In genomic region chr16:67194257-67194656, GRCh38 we compare ENCODE assay signal across 13 cellular contexts. TPM values are rescaled to one million over a fixed set of nuclear protein-coding genes. Genes with fewer than 3 reads are reported as not detected.
DNase-seq lines count a peak whose midpoint lies in the region; ATAC-seq, FAIRE-seq and TF ChIP-seq lines count a peak whose summit lies in the region.
"Had no signal": no experiment of that assay in that cellular context is flagged by ENCODE, and none has a peak within 500 bp of the region (broad histone marks: within the 10 kb centered on the region; RNA-seq: fewer than 3 reads in every experiment).

No MANE protein-coding gene starts in this region.

- no peak for TF ChIP-seq CTCF in A549 (IDR thresholded peaks at IDR 0.05)
- TF ChIP-seq CTCF in HEK293 (tag by site-specific recombination; IDR thresholded peaks at IDR 0.05), result no peak
- no peak for TF ChIP-seq CTCF in chondrocyte (IDR thresholded peaks at IDR 0.05)

- no peak for ATAC-seq in A549
- no peak for ATAC-seq in HG03175 (IDR thresholded peaks at IDR 0.05; ENCODE audit: unreplicated experiment)
- ATAC-seq: sciatic nerve had no signal

- no peak for TF ChIP-seq EP300 in A549 (IDR thresholded peaks at IDR 0.05)

- peaks cover 7 to 63% of the 10 kb centered on the region in 2 experiments; a peak in 2 of 3 replicates for H3K36me3 ChIP-seq in HEK293 (ENCODE audit: control insufficient read depth in 2 of 2, insufficient read depth in 1 of 2, low read length in 2 of 2)

- peak overlapping the region; percentile 87 for H3K4me3 Mint-ChIP-seq in chondrocyte (ENCODE audit: unreplicated experiment)

- CTCF ChIA-PET in A549 (lab: Yijun Ruan, JAX), result interaction anchor here (1.0 to 10.3 kb wide), 6 partner anchors 9 to 247 kb away, joined by 3 to 105 read pairs (median 6); partner anchors contain the start of genes CES3 and SLC9A5
- CTCF ChIA-PET in HEK293 (lab: Yijun Ruan, JAX), result interaction anchor here (0.7 kb wide), 1 partner anchor 176 kb away, joined by 3 read pairs; no protein-coding TSS in a partner anchor

- no peak for TF ChIP-seq RAD21 in A549 (conservative IDR thresholded peaks at IDR 0.05 in 1 of 2, IDR thresholded peaks at IDR 0.05 in 1 of 2)

- no peaks in the 10 kb centered on the region for H3K9me3 Mint-ChIP-seq in chondrocyte (ENCODE audit: low read depth)

- peak overlapping the region; percentile 17 for H3K27ac Mint-ChIP-seq in chondrocyte (ENCODE audit: unreplicated experiment)

- no peak for DNase-seq in A549 (ENCODE audit: low read depth in 1 of 2, low spot score in 1 of 2)
- DNase-seq in chondrocyte (ENCODE audit: low spot score), result no peak
- DNase-seq in NCI-H2029 (lab: John Stamatoyannopoulos, UW), result no peak
- no peak for DNase-seq in posterior cingulate gyrus
- DNase-seq: activated CD4-positive, CD25-positive, alpha-beta regulatory T cell; aorta; GOT3; Kasumi-1; RPMI8226 had no signal

- peak overlapping the region; percentile 82 for H3K4me2 ChIP-seq in A549

- no peak overlapping the region for H3K27ac ChIP-seq in A549
- no peak overlapping the region for H3K27ac ChIP-seq in HEK293 (ENCODE audit: extremely low read depth, low read depth, low read length)

- peaks cover 25% of the 10 kb centered on the region for H3K36me3 Mint-ChIP-seq in chondrocyte (ENCODE audit: low read depth)

- peaks cover 28% of the 10 kb centered on the region for H3K4me1 ChIP-seq in A549
- H3K4me1 ChIP-seq in HEK293 (ENCODE audit: control insufficient read depth, insufficient read depth, low read length), result peaks cover 7% of the 10 kb centered on the region

- WGBS in A549 (ENCODE audit: missing lambda C conversion rate), result 93% methylated on average over 3 of the region's 6 CpGs

- no peak for TF ChIP-seq POLR2A in A549 (IDR thresholded peaks at IDR 0.05; ENCODE audit: low read length)

- H3K9me3 ChIP-seq in A549 (no peaks in the 10 kb centered on the region), HEK293 (ENCODE audit: control insufficient read depth, insufficient read depth, low read depth, low read length) (no peaks in the 10 kb centered on the region)

- no peak for FAIRE-seq in A549 (lab: Jason Lieb, UNC)

- POLR2A ChIA-PET in A549 (lab: Yijun Ruan, JAX) (no interaction called here), HEK293 (lab: Yijun Ruan, JAX) (interaction anchor here (1.3 to 1.4 kb wide), 2 partner anchors 10 to 14 kb away, joined by 3 to 4 read pairs; no protein-coding TSS in a partner anchor)

- peaks cover 36% of the 10 kb centered on the region for H3K4me1 Mint-ChIP-seq in chondrocyte (ENCODE audit: low read depth)

- H3K27me3 Mint-ChIP-seq in chondrocyte (ENCODE audit: low read depth), result no peaks in the 10 kb centered on the region

- no peak overlapping the region for H3K4me3 ChIP-seq in A549
- no peak overlapping the region for H3K4me3 ChIP-seq in HEK293 (ENCODE audit: low read depth, low read length)

- intact Hi-C loops in posterior cingulate gyrus (cut with DNase I), result no loop called here

TF ChIP-seq in A549, 52 proteins besides CTCF, POLR2A, EP300 and RAD21:
- TF ChIP-seq TP53 (CRISPR knock-in tag; IDR thresholded peaks at IDR 0.05) (no peak), PHF8 (IDR thresholded peaks at IDR 0.05; ENCODE audit: borderline replicate concordance, low read depth) (no peak), MAFK (IDR thresholded peaks at IDR 0.05; ENCODE audit: partially characterized antibody) (no peak), HOXA7 (CRISPR knock-in tag; IDR thresholded peaks at IDR 0.05) (no peak), MAX (IDR thresholded peaks at IDR 0.05) (no peak), GATA3 (IDR thresholded peaks at IDR 0.05; ENCODE audit: borderline replicate concordance) (no peak), CHD2 (IDR thresholded peaks at IDR 0.05; ENCODE audit: low read length, partially characterized antibody) (no peak), MAZ (IDR thresholded peaks at IDR 0.05; ENCODE audit: borderline replicate concordance, low read depth, low read length) (no peak), HOXB13 (CRISPR knock-in tag; IDR thresholded peaks at IDR 0.05; ENCODE audit: low read depth) (no peak), ZSCAN20 (CRISPR knock-in tag; IDR thresholded peaks at IDR 0.05) (no peak)

TF ChIP-seq in HEK293, 187 proteins besides CTCF, POLR2A, EP300 and RAD21:
- TF ChIP-seq, protein P1, sequence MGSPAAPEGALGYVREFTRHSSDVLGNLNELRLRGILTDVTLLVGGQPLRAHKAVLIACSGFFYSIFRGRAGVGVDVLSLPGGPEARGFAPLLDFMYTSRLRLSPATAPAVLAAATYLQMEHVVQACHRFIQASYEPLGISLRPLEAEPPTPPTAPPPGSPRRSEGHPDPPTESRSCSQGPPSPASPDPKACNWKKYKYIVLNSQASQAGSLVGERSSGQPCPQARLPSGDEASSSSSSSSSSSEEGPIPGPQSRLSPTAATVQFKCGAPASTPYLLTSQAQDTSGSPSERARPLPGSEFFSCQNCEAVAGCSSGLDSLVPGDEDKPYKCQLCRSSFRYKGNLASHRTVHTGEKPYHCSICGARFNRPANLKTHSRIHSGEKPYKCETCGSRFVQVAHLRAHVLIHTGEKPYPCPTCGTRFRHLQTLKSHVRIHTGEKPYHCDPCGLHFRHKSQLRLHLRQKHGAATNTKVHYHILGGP (tag by site-specific recombination; IDR thresholded peaks at IDR 0.05), result no peak
- TF ChIP-seq KLF1 (tag by site-specific recombination; IDR thresholded peaks at IDR 0.05), result peak; percentile 50; the same call in 1 of the 2 replicates

RNA-seq across cellular contexts. Expression of gene E2F4, which starts 2.3 kb away (rescaled TPM):
- polyA plus RNA-seq in A549 (2011; rRNA removed) (65.1 and 71.8 TPM in 2 replicates), A549 (2017; fragmentation: RNase III; extraction: RNeasy Plus Mini Kit Qiagen cat#74134 plus additional on column Dnase treatment) (66.0 to 69.6 TPM (median 66.6 TPM) in 3 replicates)
- polyA plus RNA-seq in A549 (2012; cell fraction: cytosol; rRNA removed), result 128 and 154 TPM in 2 replicates
- 347 and 361 TPM in 2 replicates for polyA plus RNA-seq in A549 (2012; cell fraction: nucleus; rRNA removed)
- polyA minus RNA-seq in A549 (2011; rRNA and poly(A)+ RNA removed), result 106 and 115 TPM in 2 replicates
- total RNA-seq in chondrocyte, result 31.9 to 41.0 TPM (median 33.4 TPM) in 3 replicates

RNA-seq across cellular contexts. Expression of gene EXOC3L1, which starts 4.3 kb away (rescaled TPM):
- 0.06 TPM in 1 of 2 replicates, not detected in the other for polyA plus RNA-seq in A549 (2011; rRNA removed)
- 0.12 and 0.15 TPM in 2 replicates for polyA plus RNA-seq in A549 (2012; cell fraction: cytosol; rRNA removed)
- polyA plus RNA-seq in A549 (2012; cell fraction: nucleus; rRNA removed), result 0.09 and 0.24 TPM in 2 replicates
- not detected in 3 replicates for polyA plus RNA-seq in A549 (2017; fragmentation: RNase III; extraction: RNeasy Plus Mini Kit Qiagen cat#74134 plus additional on column Dnase treatment)
- polyA minus RNA-seq in A549 (2011; rRNA and poly(A)+ RNA removed), result not detected in 2 replicates
- total RNA-seq in chondrocyte, result not detected in 3 replicates
- polyA plus RNA-seq: BJ had no signal

RNA-seq across cellular contexts. Expression of gene ELMO3, which starts 4.7 kb away (rescaled TPM):
- polyA plus RNA-seq in A549 (2011; rRNA removed) (0.62 and 1.0 TPM in 2 replicates), A549 (2017; fragmentation: RNase III; extraction: RNeasy Plus Mini Kit Qiagen cat#74134 plus additional on column Dnase treatment) (1.3 to 1.5 TPM (median 1.4 TPM) in 3 replicates)
- 2.0 and 2.1 TPM in 2 replicates for polyA plus RNA-seq in A549 (2012; cell fraction: cytosol; rRNA removed)
- 13.0 and 15.7 TPM in 2 replicates for polyA plus RNA-seq in A549 (2012; cell fraction: nucleus; rRNA removed)
- polyA minus RNA-seq in A549 (2011; rRNA and poly(A)+ RNA removed), result 0.78 and 1.2 TPM in 2 replicates
- 1.1 to 1.2 TPM (median 1.1 TPM) in 3 replicates for total RNA-seq in chondrocyte

RNA-seq across cellular contexts. Expression of gene MATCAP1, which starts 10.5 kb away (rescaled TPM):
- polyA plus RNA-seq in A549 (2011; rRNA removed) (7.2 and 7.5 TPM in 2 replicates), A549 (2017; fragmentation: RNase III; extraction: RNeasy Plus Mini Kit Qiagen cat#74134 plus additional on column Dnase treatment) (16.1 to 23.5 TPM (median 20.8 TPM) in 3 replicates)
- polyA plus RNA-seq in A549 (2012; cell fraction: cytosol; rRNA removed), result 14.3 and 20.0 TPM in 2 replicates
- polyA plus RNA-seq in A549 (2012; cell fraction: nucleus; rRNA removed), result 109 and 134 TPM in 2 replicates
- 10.8 and 13.6 TPM in 2 replicates for polyA minus RNA-seq in A549 (2011; rRNA and poly(A)+ RNA removed)
- total RNA-seq in chondrocyte, result 28.0 to 45.0 TPM (median 29.9 TPM) in 3 replicates

RNA-seq across cellular contexts. Expression of gene NOL3, which starts 23.9 kb away (rescaled TPM):
- polyA plus RNA-seq in A549 (2011; rRNA removed) (22.6 and 24.4 TPM in 2 replicates), A549 (2017; fragmentation: RNase III; extraction: RNeasy Plus Mini Kit Qiagen cat#74134 plus additional on column Dnase treatment) (38.5 to 41.3 TPM (median 39.1 TPM) in 3 replicates)
- 36.9 and 41.0 TPM in 2 replicates for polyA plus RNA-seq in A549 (2012; cell fraction: cytosol; rRNA removed)
- 53.4 and 79.4 TPM in 2 replicates for polyA plus RNA-seq in A549 (2012; cell fraction: nucleus; rRNA removed)
- polyA minus RNA-seq in A549 (2011; rRNA and poly(A)+ RNA removed), result 9.0 and 10.6 TPM in 2 replicates
- total RNA-seq in chondrocyte, result 21.9 to 34.6 TPM (median 31.2 TPM) in 3 replicates
